20 cellular contexts compared by ENCODE assay signal in the genomic region with DNA sequence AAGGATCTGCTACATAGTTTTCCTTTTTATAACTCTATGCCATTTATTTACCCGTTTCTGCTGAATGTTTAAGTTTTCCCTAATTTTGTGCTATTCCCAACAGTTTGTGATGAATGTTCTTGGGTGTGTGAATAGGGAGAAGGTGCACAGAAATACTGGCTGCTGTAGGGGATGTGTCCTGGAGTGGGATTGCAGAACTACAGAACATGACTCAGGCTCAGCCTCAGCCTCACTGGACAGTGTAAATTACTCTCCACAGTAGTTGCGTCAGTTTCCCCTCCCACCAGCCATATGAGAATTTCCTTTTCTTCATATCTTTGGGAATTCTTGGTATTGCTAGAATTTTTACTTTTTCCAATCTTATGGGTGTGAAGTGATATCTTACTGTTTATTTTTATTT. TPM values are rescaled to one million over a fixed set of nuclear protein-coding genes. Genes with fewer than 3 reads are reported as not detected.
DNase-seq lines count a peak whose midpoint lies in the region; ATAC-seq, FAIRE-seq and TF ChIP-seq lines count a peak whose summit lies in the region.
"Had no signal": no experiment of that assay in that cellular context is flagged by ENCODE, and none has a peak within 500 bp of the region (broad histone marks: within the 10 kb centered on the region; RNA-seq: fewer than 3 reads in every experiment).

No MANE protein-coding gene starts in this region.

- DNase-seq in CD1c-positive myeloid dendritic cell (ENCODE audit: extremely low spot score): peak; percentile 83
- peak; percentile 40 for DNase-seq in LHCN-M2 (ENCODE audit: low read depth)
- peak in 3 of 4 experiments; percentile 14 to 24 (median 15) for DNase-seq in K562 (ENCODE audit: extremely low read depth in 1 of 4, low spot score in 3 of 4)
- DNase-seq in HepG2 (ENCODE audit: low spot score): no peak
- no peak for DNase-seq in superior temporal gyrus (ENCODE audit: extremely low spot score)
- no peak for DNase-seq in NCI-H510A (lab: John Stamatoyannopoulos, UW)
- no peak for DNase-seq in NCI-H1930 (lab: John Stamatoyannopoulos, UW)
- DNase-seq: activated CD4-positive, alpha-beta T cell treated with anti-CD3 and anti-CD28 coated beads, Interleukin-2, amount 10 ng/mL, durations not matched to agents 7 days and 5 days; activated T-cell treated with anti-CD3 and anti-CD28 coated beads, Interleukin-2, amount 50 U/mL, for 4 hours; CD4-positive, CD25-positive, alpha-beta regulatory T cell; cortex of kidney; esophagus squamous epithelium; naive thymus-derived CD8-positive, alpha-beta T cell; NCI-H524; right cardiac atrium; stimulated activated CD4-positive, alpha-beta T cell treated with anti-CD3 and anti-CD28 coated beads, Interleukin-2, amount 100 ng/mL, for 48 hours; tibial artery had no signal

- H3K4me3 ChIP-seq in K562 (no peak overlapping the region), HepG2 (replicated peaks in 1 of 3; ENCODE audit: insufficient read depth in 1 of 3, low read depth in 2 of 3, low read length in 3 of 3) (no peak overlapping the region)
- H3K4me3 ChIP-seq: esophagus squamous epithelium, GM12878, tibial artery had no signal

- TF ChIP-seq CTCF in K562 (IDR thresholded peaks at IDR 0.05 in 2 of 3, conservative IDR thresholded peaks at IDR 0.05 in 1 of 3; ENCODE audit: insufficient read depth in 2 of 3, low read depth in 1 of 3, low read length in 3 of 3): no peak
- no peak for TF ChIP-seq CTCF in HepG2 (CRISPR knock-in tag; IDR thresholded peaks at IDR 0.05)

- H3K9me3 ChIP-seq in K562 (replicated peaks; ENCODE audit: control insufficient read depth, insufficient read depth, low read depth, low read length) (no peaks in the 10 kb centered on the region), HepG2 (ENCODE audit: low read length) (no peaks in the 10 kb centered on the region)
- H3K9me3 ChIP-seq: esophagus squamous epithelium, tibial artery had no signal

- no peaks in the 10 kb centered on the region for H3K9me1 ChIP-seq in K562 (ENCODE audit: control insufficient read depth, insufficient read depth, low read length)

- H3K9ac ChIP-seq in K562 (ENCODE audit: insufficient read depth in 1 of 2, low read depth in 2 of 2, low read length in 2 of 2): no peak overlapping the region
- no peak overlapping the region for H3K9ac ChIP-seq in HepG2 (ENCODE audit: insufficient read depth, low read depth, low read length)

- intact Hi-C loops in K562 (cut with micrococcal nuclease) (loop anchor here (5.0 kb wide), 1 partner anchor 60 kb away; a partner anchor contains a TSS), HepG2 (cut with micrococcal nuclease; ENCODE audit: unreplicated experiment) (loop anchor here (5.0 kb wide), 1 partner anchor 40 kb away; no protein-coding TSS in a partner anchor)

- H3K79me2 ChIP-seq in K562 (ENCODE audit: control insufficient read depth, insufficient read depth, low read length): no peaks in the 10 kb centered on the region; the same call in 2 of the 3 replicates
- no peaks in the 10 kb centered on the region for H3K79me2 ChIP-seq in HepG2 (ENCODE audit: insufficient read depth, low read length)

- CTCF ChIA-PET in K562 (lab: Yijun Ruan, JAX; ENCODE audit: low intra/inter-chr PET ratio) (no interaction called here), HepG2 (lab: Yijun Ruan, JAX; ENCODE audit: low intra/inter-chr PET ratio, low total read pairs) (no interaction called here)

- TF ChIP-seq POLR2A in K562 (conservative IDR thresholded peaks at IDR 0.05): no peak
- TF ChIP-seq POLR2A in HepG2 (IDR thresholded peaks at IDR 0.05; ENCODE audit: insufficient read depth in 1 of 2, low read depth in 2 of 2, low read length in 2 of 2): no peak

- TF ChIP-seq EP300 in K562 (IDR thresholded peaks at IDR 0.05; ENCODE audit: low read length) (no peak), HepG2 (IDR thresholded peaks at IDR 0.05; ENCODE audit: low read depth in 2 of 2, low read length in 2 of 2) (no peak), HepG2 (CRISPR knock-in tag; IDR thresholded peaks at IDR 0.05; ENCODE audit: borderline replicate concordance) (no peak)

- POLR2A ChIA-PET in K562 (lab: Yijun Ruan, JAX) (no interaction called here), HepG2 (lab: Yijun Ruan, JAX) (interaction anchor here (0.6 kb wide), 1 partner anchor 874 kb away, joined by 3 read pairs; no protein-coding TSS in a partner anchor)

- H3K4me2 ChIP-seq in K562 (ENCODE audit: insufficient read depth, low read length) (0 out of 2 replicates have a peak overlapping the region, but pooled peaks have one; percentile 32), HepG2 (ENCODE audit: low read depth, low read length) (no peak overlapping the region)

- 27% methylated on average over 2 of the region's 2 CpGs for WGBS in K562 (ENCODE audit: insufficient coverage, low coverage, missing lambda C conversion rate)
- WGBS in HepG2 (ENCODE audit: low lambda C conversion rate): 97% methylated on average over 2 of the region's 2 CpGs

- peak; percentile 86 for ATAC-seq in K562
- ATAC-seq in HepG2: no peak
- ATAC-seq in HG03135 (IDR thresholded peaks at IDR 0.05; ENCODE audit: unreplicated experiment): no peak
- ATAC-seq: activated T-cell treated with anti-CD3 and anti-CD28 coated beads, Interleukin-2, amount 50 U/mL, for 4 hours; GM12878; naive thymus-derived CD8-positive, alpha-beta T cell; Panc1; right cardiac atrium had no signal

- H3K27me3 ChIP-seq in K562 (ENCODE audit: control insufficient read depth in 2 of 2, insufficient read depth in 2 of 2, low read length in 2 of 2): no peaks in the 10 kb centered on the region
- no peaks in the 10 kb centered on the region for H3K27me3 ChIP-seq in HepG2 (ENCODE audit: control insufficient read depth in 1 of 2, insufficient read depth in 2 of 2, low read length in 2 of 2)
- H3K27me3 ChIP-seq: esophagus squamous epithelium, tibial artery had no signal

- BruUV-seq in K562 (replicated peaks; lab: Mats Ljungman, UMichigan): no TSS peak
- no TSS peak for BruUV-seq in HepG2 (replicated peaks; lab: Mats Ljungman, UMichigan)

- no peaks in the 10 kb centered on the region for H4K20me1 ChIP-seq in K562 (replicated peaks; ENCODE audit: control insufficient read depth, insufficient read depth, low read length)
- H4K20me1 ChIP-seq in HepG2 (ENCODE audit: insufficient read depth, low read length): no peaks in the 10 kb centered on the region

- H3K4me1 ChIP-seq in K562 (replicated peaks in 1 of 2; ENCODE audit: control insufficient read depth in 2 of 2, insufficient read depth in 2 of 2, low read length in 2 of 2) (peaks cover 0 to 8% of the 10 kb centered on the region in 2 experiments; a peak in 2 of 5 replicates), HepG2 (ENCODE audit: insufficient read depth, low read length) (peaks cover 11% of the 10 kb centered on the region; the same call in 1 of the 2 replicates)
- H3K4me1 ChIP-seq: tibial artery had no signal

- H2AFZ ChIP-seq in K562 (ENCODE audit: low read depth, low read length) (no peak overlapping the region), HepG2 (ENCODE audit: low read length) (no peak overlapping the region)

- no peak for TF ChIP-seq RAD21 in K562 (CRISPR knock-in tag; conservative IDR thresholded peaks at IDR 0.05 in 1 of 2, IDR thresholded peaks at IDR 0.05 in 1 of 2)
- TF ChIP-seq RAD21 in HepG2 (CRISPR knock-in tag; IDR thresholded peaks at IDR 0.05): no peak

- in situ Hi-C loops in K562 (cut with MboI) (no loop called here), HepG2 (cut with HindIII; ENCODE audit: extremely low pct_ligation_motif_present, low pct_unique_long_range_greater_than_20kb) (no loop called here)

- FAIRE-seq in K562 (lab: Jason Lieb, UNC): peak; percentile 71
- FAIRE-seq in HepG2 (lab: Jason Lieb, UNC): no peak
- FAIRE-seq: GM12878 had no signal

- H3K36me3 ChIP-seq in K562 (ENCODE audit: control insufficient read depth, insufficient read depth, low read length) (no peaks in the 10 kb centered on the region), HepG2 (replicated peaks in 1 of 2; ENCODE audit: control insufficient read depth in 1 of 2, insufficient read depth in 2 of 2, low read length in 2 of 2) (no peaks in the 10 kb centered on the region)
- H3K36me3 ChIP-seq: esophagus squamous epithelium, tibial artery had no signal

- H3K27ac ChIP-seq in K562 (ENCODE audit: extremely low read depth, low read depth, low read length): no peak overlapping the region
- H3K27ac ChIP-seq in HepG2 (ENCODE audit: extremely low read length, insufficient read depth, low read length): no peak overlapping the region
- H3K27ac ChIP-seq: esophagus squamous epithelium, tibial artery had no signal

RNA-seq across cellular contexts. Expression of a gene that starts 57.0 kb away (rescaled TPM):
- 6.3 and 7.0 TPM in 2 replicates for total RNA-seq in LHCN-M2 (2014; rRNA removed)
- 1.4 TPM for polyA plus RNA-seq in LHCN-M2 (2012)
- total RNA-seq in K562 (2011; cell fraction: chromatin; rRNA removed; ENCODE audit: low replicate concordance): 2.6 and 8.5 TPM in 2 replicates
- 2.2 and 2.8 TPM in 2 replicates for total RNA-seq in K562 (2011; cell fraction: nucleolus; rRNA removed)
- 5.3 and 7.3 TPM in 2 replicates for total RNA-seq in K562 (2011; cell fraction: nucleoplasm; rRNA removed)
- 2.8 and 2.9 TPM in 2 replicates for total RNA-seq in K562 (2014; rRNA removed)
- total RNA-seq in K562 (2014; rRNA removed; fragmentation: Illumina TruSeq; extraction: Trizol): 5.1 and 5.5 TPM in 2 replicates
- total RNA-seq in K562 (2015; rRNA removed; fragmentation: Illumina TruSeq; extraction: Trizol): 4.4 and 5.4 TPM in 2 replicates
- total RNA-seq in K562 (2021): 4.1 and 4.6 TPM in 2 replicates
- 2.5 and 3.2 TPM in 2 replicates for polyA plus RNA-seq in K562 (2011; rRNA removed)
- polyA plus RNA-seq in K562 (2011; cell fraction: cytosol; rRNA removed): 1.3 and 2.3 TPM in 2 replicates
- 2.6 and 4.0 TPM in 2 replicates for polyA plus RNA-seq in K562 (2011; cell fraction: nucleus; rRNA removed)
- polyA plus RNA-seq in K562 (2012): 1.8 and 2.1 TPM in 2 replicates
- polyA plus RNA-seq in K562 (2014; fragmentation: Illumina TruSeq; extraction: Trizol): 2.2 and 2.9 TPM in 2 replicates
- polyA plus RNA-seq in K562 (2014; fragmentation: Nextera tagmentation; extraction: Ambion mirVana): 1 to 10 TPM; 3.5 to 5.9 TPM
- 1.4 and 1.5 TPM in 2 replicates for polyA plus RNA-seq in K562 (2014; rRNA removed)
- 8.3 and 10.2 TPM in 2 replicates for polyA minus RNA-seq in K562 (2011; rRNA and poly(A)+ RNA removed)
- 5.1 and 5.4 TPM in 2 replicates for polyA minus RNA-seq in K562 (2011; cell fraction: cytosol; rRNA and poly(A)+ RNA removed)
- polyA minus RNA-seq in K562 (2011; cell fraction: nucleus; rRNA and poly(A)+ RNA removed): 2.3 and 6.3 TPM in 2 replicates
- 7.3 and 9.5 TPM in 2 replicates for total RNA-seq in HepG2 (2016; rRNA removed; fragmentation: Illumina TruSeq; extraction: Trizol)
- total RNA-seq in HepG2 (2016; cell fraction: cytosol; rRNA removed; fragmentation: Illumina TruSeq; extraction: Trizol; ENCODE audit: low read depth): 0.81 and 0.97 TPM in 2 replicates
- 6.8 and 8.5 TPM in 2 replicates for total RNA-seq in HepG2 (2016; cell fraction: insoluble cytoplasmic fraction; rRNA removed; fragmentation: Illumina TruSeq; extraction: Trizol)
- 3.8 and 4.3 TPM in 2 replicates for total RNA-seq in HepG2 (2016; cell fraction: membrane; rRNA removed; fragmentation: Illumina TruSeq; extraction: Trizol)
- 9.5 and 10.9 TPM in 2 replicates for total RNA-seq in HepG2 (2016; cell fraction: nucleus; rRNA removed; fragmentation: Illumina TruSeq; extraction: Trizol)
- polyA plus RNA-seq in HepG2 (2011; rRNA removed): 3.1 and 3.6 TPM in 2 replicates
- 1.6 and 1.8 TPM in 2 replicates for polyA plus RNA-seq in HepG2 (2011; cell fraction: cytosol; rRNA removed)
- 5.5 and 5.7 TPM in 2 replicates for polyA plus RNA-seq in HepG2 (2011; cell fraction: nucleus; rRNA removed)
- 2.5 and 3.1 TPM in 2 replicates for polyA plus RNA-seq in HepG2 (2012)
- 0.32 and 0.38 TPM in 2 replicates for polyA plus RNA-seq in HepG2 (2016; cell fraction: cytosol; fragmentation: Illumina TruSeq; extraction: Trizol; ENCODE audit: low read depth)
- polyA plus RNA-seq in HepG2 (2016; cell fraction: insoluble cytoplasmic fraction; fragmentation: Illumina TruSeq; extraction: Trizol; ENCODE audit: low read depth): 4.0 TPM in 2 replicates
- 1.1 and 1.2 TPM in 2 replicates for polyA plus RNA-seq in HepG2 (2016; cell fraction: membrane; fragmentation: Illumina TruSeq; extraction: Trizol; ENCODE audit: low read depth)
- 9.4 and 10.0 TPM in 2 replicates for polyA plus RNA-seq in HepG2 (2016; cell fraction: nucleus; fragmentation: Illumina TruSeq; extraction: Trizol; ENCODE audit: insufficient read depth, low read depth)
- polyA minus RNA-seq in HepG2 (2011; rRNA and poly(A)+ RNA removed; ENCODE audit: low replicate concordance): 4.8 and 8.5 TPM in 2 replicates
- polyA minus RNA-seq in HepG2 (2011; cell fraction: cytosol; rRNA and poly(A)+ RNA removed): 7.0 and 7.6 TPM in 2 replicates
- 17.0 and 21.4 TPM in 2 replicates for polyA minus RNA-seq in HepG2 (2011; cell fraction: nucleus; rRNA and poly(A)+ RNA removed)

RNA-seq across cellular contexts. Expression of a gene that starts 58.0 kb away (rescaled TPM):
- total RNA-seq in LHCN-M2 (2014; rRNA removed): 10.6 and 12.6 TPM in 2 replicates
- 6.1 TPM for polyA plus RNA-seq in LHCN-M2 (2012)
- total RNA-seq in K562 (2011; cell fraction: chromatin; rRNA removed; ENCODE audit: low replicate concordance): 5.3 and 12.6 TPM in 2 replicates
- 2.5 and 3.2 TPM in 2 replicates for total RNA-seq in K562 (2011; cell fraction: nucleolus; rRNA removed)
- total RNA-seq in K562 (2011; cell fraction: nucleoplasm; rRNA removed): 9.2 and 16.5 TPM in 2 replicates
- total RNA-seq in K562 (2014; rRNA removed): 6.4 and 6.8 TPM in 2 replicates
- total RNA-seq in K562 (2014; rRNA removed; fragmentation: Illumina TruSeq; extraction: Trizol): 14.6 and 16.0 TPM in 2 replicates
- total RNA-seq in K562 (2015; rRNA removed; fragmentation: Illumina TruSeq; extraction: Trizol): 10.9 and 11.3 TPM in 2 replicates
- total RNA-seq in K562 (2021): 11.2 and 13.2 TPM in 2 replicates
- polyA plus RNA-seq in K562 (2011; rRNA removed): 26.8 and 36.6 TPM in 2 replicates
- 5.7 and 15.9 TPM in 2 replicates for polyA plus RNA-seq in K562 (2011; cell fraction: cytosol; rRNA removed)
- 8.2 and 16.8 TPM in 2 replicates for polyA plus RNA-seq in K562 (2011; cell fraction: nucleus; rRNA removed)
- 10.7 and 16.5 TPM in 2 replicates for polyA plus RNA-seq in K562 (2012)
- polyA plus RNA-seq in K562 (2014; fragmentation: Illumina TruSeq; extraction: Trizol): 13.2 and 17.7 TPM in 2 replicates
- 10 to 100 TPM in 1 of 2 experiments, 1 to 10 TPM in 1; 7.7 to 12.0 TPM for polyA plus RNA-seq in K562 (2014; fragmentation: Nextera tagmentation; extraction: Ambion mirVana)
- 13.5 and 14.8 TPM in 2 replicates for polyA plus RNA-seq in K562 (2014; rRNA removed)
- 16.3 and 26.2 TPM in 2 replicates for polyA minus RNA-seq in K562 (2011; rRNA and poly(A)+ RNA removed)
- polyA minus RNA-seq in K562 (2011; cell fraction: cytosol; rRNA and poly(A)+ RNA removed): 5.6 and 5.9 TPM in 2 replicates
- 2.8 and 10.9 TPM in 2 replicates for polyA minus RNA-seq in K562 (2011; cell fraction: nucleus; rRNA and poly(A)+ RNA removed)
- total RNA-seq in HepG2 (2016; rRNA removed; fragmentation: Illumina TruSeq; extraction: Trizol): 26.7 and 44.8 TPM in 2 replicates
- total RNA-seq in HepG2 (2016; cell fraction: cytosol; rRNA removed; fragmentation: Illumina TruSeq; extraction: Trizol; ENCODE audit: low read depth): 5.3 and 6.8 TPM in 2 replicates
- 25.8 and 43.2 TPM in 2 replicates for total RNA-seq in HepG2 (2016; cell fraction: insoluble cytoplasmic fraction; rRNA removed; fragmentation: Illumina TruSeq; extraction: Trizol)
- total RNA-seq in HepG2 (2016; cell fraction: membrane; rRNA removed; fragmentation: Illumina TruSeq; extraction: Trizol): 38.7 and 41.1 TPM in 2 replicates
- total RNA-seq in HepG2 (2016; cell fraction: nucleus; rRNA removed; fragmentation: Illumina TruSeq; extraction: Trizol): 19.6 and 20.4 TPM in 2 replicates
- 29.7 and 34.5 TPM in 2 replicates for polyA plus RNA-seq in HepG2 (2011; rRNA removed)
- 14.1 and 21.7 TPM in 2 replicates for polyA plus RNA-seq in HepG2 (2011; cell fraction: cytosol; rRNA removed)
- 10.6 and 13.5 TPM in 2 replicates for polyA plus RNA-seq in HepG2 (2011; cell fraction: nucleus; rRNA removed)
- 23.4 and 27.8 TPM in 2 replicates for polyA plus RNA-seq in HepG2 (2012)
- polyA plus RNA-seq in HepG2 (2016; cell fraction: cytosol; fragmentation: Illumina TruSeq; extraction: Trizol; ENCODE audit: low read depth): 8.1 and 13.3 TPM in 2 replicates
- 46.7 and 49.7 TPM in 2 replicates for polyA plus RNA-seq in HepG2 (2016; cell fraction: insoluble cytoplasmic fraction; fragmentation: Illumina TruSeq; extraction: Trizol; ENCODE audit: low read depth)
- polyA plus RNA-seq in HepG2 (2016; cell fraction: membrane; fragmentation: Illumina TruSeq; extraction: Trizol; ENCODE audit: low read depth): 27.1 and 37.0 TPM in 2 replicates
- polyA plus RNA-seq in HepG2 (2016; cell fraction: nucleus; fragmentation: Illumina TruSeq; extraction: Trizol; ENCODE audit: insufficient read depth, low read depth): 28.9 and 30.4 TPM in 2 replicates
- 5.5 and 13.2 TPM in 2 replicates for polyA minus RNA-seq in HepG2 (2011; rRNA and poly(A)+ RNA removed; ENCODE audit: low replicate concordance)
- 8.6 and 10.6 TPM in 2 replicates for polyA minus RNA-seq in HepG2 (2011; cell fraction: cytosol; rRNA and poly(A)+ RNA removed)
- polyA minus RNA-seq in HepG2 (2011; cell fraction: nucleus; rRNA and poly(A)+ RNA removed): 13.6 and 26.7 TPM in 2 replicates

Comparison
In these comparisons a context has a peak if more than half of its experiments do, and no peak if none do; other contexts are left out.
1. DNase-seq: peak in CD1c-positive myeloid dendritic cell (single experiment), LHCN-M2 (single experiment) and K562 (3 of 4); none in HepG2 (single experiment), superior temporal gyrus (single experiment), NCI-H510A (single experiment) and NCI-H1930 (0 of 2).